ENCODE assay signal across 17 cellular contexts in genomic region chr1:147773215-147773715, GRCh38. TPM values are rescaled to one million over a fixed set of nuclear protein-coding genes. Genes with fewer than 3 reads are reported as not detected.
DNase-seq lines count a peak whose midpoint lies in the region; ATAC-seq and TF ChIP-seq lines count a peak whose summit lies in the region.
"Had no signal": no experiment of that assay in that cellular context is flagged by ENCODE, and none has a peak within 500 bp of the region (broad histone marks: within the 10 kb centered on the region; RNA-seq: fewer than 3 reads in every experiment).

No MANE protein-coding gene starts in this region.

- H3K18ac ChIP-seq in H9 (ENCODE audit: insufficient read length, low read depth, low read length), result peak overlapping the region; percentile 67

- no peak overlapping the region for H2AK5ac ChIP-seq in H9 (ENCODE audit: insufficient read length, low read length)

- no peak overlapping the region for H4K91ac ChIP-seq in H9 (ENCODE audit: insufficient read length, low read depth, low read length)

- no peak overlapping the region for H3K56ac ChIP-seq in H9 (ENCODE audit: insufficient read length, low read depth, low read length)

- no peak overlapping the region for H2BK20ac ChIP-seq in H9 (ENCODE audit: low read depth, low read length, poor library complexity, severe bottlenecking)

- no peak overlapping the region; a peak in 2 of 7 replicates for H3K27ac Mint-ChIP-seq in H9
- no peak overlapping the region; the same call in 1 of the 2 replicates for H3K27ac Mint-ChIP-seq in WTC11
- H3K27ac Mint-ChIP-seq: activated CD4-positive, alpha-beta T cell treated with anti-CD3 and anti-CD28 coated beads for 36 hours; activated T-cell treated with anti-CD3 and anti-CD28 coated beads, Interleukin-2, amount 50 U/mL, for 24 hours had no signal

- no peaks in the 10 kb centered on the region for H3K79me1 ChIP-seq in H9 (ENCODE audit: insufficient read depth, low read depth, low read length, poor library complexity, severe bottlenecking)

- H4K8ac ChIP-seq in H9 (replicated peaks; ENCODE audit: insufficient read length, low read depth, low read length), result no peak overlapping the region

- no peak overlapping the region for H3K23ac ChIP-seq in H9 (ENCODE audit: insufficient read length, low read depth, low read length)

- in situ Hi-C loops in gastrocnemius medialis (cut with MboI; ENCODE audit: low sequenced_read_pairs in 4 of 4), result no loop called here

- H3K4ac ChIP-seq in H9 (ENCODE audit: low read depth, low read length), result no peak overlapping the region

- H3K9me3 Mint-ChIP-seq in H9 (no peaks in the 10 kb centered on the region; a peak in 1 of 5 replicates), WTC11 (no peaks in the 10 kb centered on the region)
- H3K9me3 Mint-ChIP-seq: activated T-cell treated with anti-CD3 and anti-CD28 coated beads, Interleukin-2, amount 50 U/mL, for 24 hours had no signal

- peaks cover 20% of the 10 kb centered on the region for H3K27me3 Mint-ChIP-seq in H9 (ENCODE audit: low read depth)
- H3K27me3 Mint-ChIP-seq in WTC11 (ENCODE audit: low read depth), result no peaks in the 10 kb centered on the region; the same call in none of the 2 replicates

- H2BK12ac ChIP-seq in H9 (ENCODE audit: insufficient read length, low read depth, low read length), result no peak overlapping the region

- peak; percentile 84 for ATAC-seq in WTC11
- ATAC-seq in gastrocnemius medialis, result no peak
- no peak for ATAC-seq in GM21381 (IDR thresholded peaks at IDR 0.05; ENCODE audit: unreplicated experiment)
- no peak for ATAC-seq in HG02798 (IDR thresholded peaks at IDR 0.05; ENCODE audit: poor library complexity, unreplicated experiment)
- no peak for ATAC-seq in GM18907 (IDR thresholded peaks at IDR 0.05; ENCODE audit: unreplicated experiment)
- ATAC-seq: activated CD4-positive, alpha-beta T cell treated with anti-CD3 and anti-CD28 coated beads for 36 hours; Panc1 had no signal

- H3K27ac ChIP-seq in H9 (ENCODE audit: insufficient read length, low read depth, low read length), result no peak overlapping the region
- H3K27ac ChIP-seq in gastrocnemius medialis, result peak overlapping the region; percentile 1 to 45 (median 24)

- DNase-seq in H9 (peak; percentile 52), WTC11 (ENCODE audit: low spot score) (peak; percentile 24), islet precursor cell (peak; percentile 54), gastrocnemius medialis (no peak), inferior parietal cortex (ENCODE audit: extremely low spot score) (no peak)
- DNase-seq: activated CD4-positive, alpha-beta T cell treated with anti-CD3 and anti-CD28 coated beads for 36 hours; activated T-cell treated with anti-CD3 and anti-CD28 coated beads, Interleukin-2, amount 50 U/mL, for 24 hours; central memory CD4-positive, alpha-beta T cell; NCI-H2029 treated with DMSO at 0.1 percent for 48 hours; NCI-H524 treated with DMSO at 0.1 percent for 48 hours; nucleus accumbens; small intestine; stimulated activated naive CD4-positive, alpha-beta T cell treated with Interleukin-2 at 50 U/mL for 16 hours had no signal

- peaks cover 11 to 13% of the 10 kb centered on the region in 2 experiments for H3K4me1 Mint-ChIP-seq in H9
- H3K4me1 Mint-ChIP-seq in WTC11, result peaks cover 23% of the 10 kb centered on the region

- H3K9me3 ChIP-seq in H9 (ENCODE audit: control insufficient read depth, low read depth, low read length) (no peaks in the 10 kb centered on the region), gastrocnemius medialis (no peaks in the 10 kb centered on the region)

- no peak overlapping the region for H4K5ac ChIP-seq in H9 (ENCODE audit: insufficient read length, low read depth, low read length)

- TF ChIP-seq POLR2A in gastrocnemius medialis (IDR thresholded peaks at IDR 0.05), result no peak

- H3K4me1 ChIP-seq in H9 (ENCODE audit: insufficient read depth, low read length), result peaks cover 7% of the 10 kb centered on the region; the same call in 1 of the 2 replicates
- H3K4me1 ChIP-seq in gastrocnemius medialis, result peaks cover 6 to 28% of the 10 kb centered on the region in 2 donors

- no peaks in the 10 kb centered on the region for H4K20me1 ChIP-seq in H9 (ENCODE audit: control insufficient read depth, insufficient read depth, insufficient read length)

- H2BK15ac ChIP-seq in H9 (ENCODE audit: low read depth, low read length), result no peak overlapping the region

- no peaks in the 10 kb centered on the region for H3K79me2 ChIP-seq in H9 (ENCODE audit: insufficient read depth, low read length)

- no CpG with 5 or more reads among the region's 9 CpGs for WGBS in H9 (ENCODE audit: extremely low coverage, insufficient read length, low lambda C conversion rate)

- intact Hi-C loops in gastrocnemius medialis (cut with DNase I; ENCODE audit: low total_unique reads), result no loop called here

- H3K4me3 Mint-ChIP-seq in H9, result peak overlapping the region; percentile 11 to 67
- peak overlapping the region; percentile 58 for H3K4me3 Mint-ChIP-seq in WTC11
- H3K4me3 Mint-ChIP-seq: activated CD4-positive, alpha-beta T cell treated with anti-CD3 and anti-CD28 coated beads for 36 hours; activated T-cell treated with anti-CD3 and anti-CD28 coated beads, Interleukin-2, amount 50 U/mL, for 24 hours had no signal

- peak overlapping the region; percentile 85 for H3K14ac ChIP-seq in H9 (ENCODE audit: insufficient read depth, low read length)

- H3K4me3 ChIP-seq in gastrocnemius medialis, result peak overlapping the region in 2 of 4 donors; percentile 26 to 27

- H2BK120ac ChIP-seq in H9 (ENCODE audit: low read depth, low read length, poor library complexity, severe bottlenecking), result no peak overlapping the region

- no peak overlapping the region for H2BK5ac ChIP-seq in H9 (ENCODE audit: insufficient read length, low read length)

- no peaks in the 10 kb centered on the region for H3K36me3 ChIP-seq in gastrocnemius medialis

- POLR2A ChIA-PET in WTC11 (lab: Charles Lee), result no interaction called here

- H3T11ph ChIP-seq in H9 (ENCODE audit: low read length), result no peak overlapping the region

- no peak overlapping the region for H3K9ac ChIP-seq in H9 (ENCODE audit: extremely low read depth, insufficient read length, low read length)

- no peak for TF ChIP-seq CTCF in H9 (conservative IDR thresholded peaks at IDR 0.05)
- no peak for TF ChIP-seq CTCF in WTC11 (IDR thresholded peaks at IDR 0.05)
- no peak for TF ChIP-seq CTCF in gastrocnemius medialis (IDR thresholded peaks at IDR 0.05 in 4 of 5, conservative IDR thresholded peaks at IDR 0.05 in 1 of 5)

- H3K36me3 Mint-ChIP-seq in H9 (ENCODE audit: insufficient read depth in 1 of 3, low read depth in 3 of 3) (no peaks in the 10 kb centered on the region), WTC11 (no peaks in the 10 kb centered on the region)

- peaks cover 3% of the 10 kb centered on the region for H3K23me2 ChIP-seq in H9 (ENCODE audit: insufficient read length, low read depth, low read length, poor library complexity, severe bottlenecking)

- CTCF ChIA-PET in WTC11 (lab: Charles Lee), result interaction anchor here (0.9 kb wide), 1 partner anchor 120 kb away, joined by 3 read pairs; no protein-coding TSS in a partner anchor

- H3K27me3 ChIP-seq in H9 (ENCODE audit: insufficient read depth, low read length), result no peaks in the 10 kb centered on the region; the same call in 1 of the 2 replicates
- H3K27me3 ChIP-seq in gastrocnemius medialis, result peaks cover 0 to 4% (median 0%) of the 10 kb centered on the region in 3 donors

- H2AFZ ChIP-seq in H9 (ENCODE audit: low read length), result peak overlapping the region; percentile 95

- peak overlapping the region; percentile 52 for H3K4me2 ChIP-seq in H9 (ENCODE audit: insufficient read depth, insufficient read length, low read length)

TF ChIP-seq in WTC11, 78 proteins besides CTCF, POLR2A, EP300 and RAD21:
- TF ChIP-seq ZNF317 (CRISPR knock-in tag; IDR thresholded peaks at IDR 0.05; ENCODE audit: borderline replicate concordance, low read depth), result no peak
- TF ChIP-seq ZNF232 (CRISPR knock-in tag; IDR thresholded peaks at IDR 0.05), result no peak
- no peak for TF ChIP-seq JAZF1 (CRISPR knock-in tag; IDR thresholded peaks at IDR 0.05)
- no peak for TF ChIP-seq HMGXB4 (CRISPR knock-in tag; IDR thresholded peaks at IDR 0.05)
- peak; percentile 72; the same call in 1 of the 2 replicates for TF ChIP-seq ZNF263 (CRISPR knock-in tag; IDR thresholded peaks at IDR 0.05; ENCODE audit: low read depth)
- TF ChIP-seq ZNF416 (CRISPR knock-in tag; IDR thresholded peaks at IDR 0.05), result no peak
- 0 out of 2 replicates have a peak, but pooled peaks have one; percentile 25 for TF ChIP-seq FOXK1 (CRISPR knock-in tag; IDR thresholded peaks at IDR 0.05)
TF ChIP-seq in WTC11: peak in this region for 2.

RNA-seq across cellular contexts. Expression of gene GJA5, which starts 12.9 kb away (rescaled TPM):
- total RNA-seq in H9 (2021), result 0.33 and 0.39 TPM in 2 replicates
- total RNA-seq in WTC11 (2021), result 2.2 to 3.0 TPM (median 2.2 TPM) in 3 replicates
- total RNA-seq in gastrocnemius medialis, result 1 to 10 TPM; 1.4 to 7.7 (median 2.6) TPM
- total RNA-seq: activated CD4-positive, alpha-beta T cell treated with anti-CD3 and anti-CD28 coated beads for 36 hours had no signal

Comparison
In these comparisons a context has a peak if more than half of its experiments do, and no peak if none do; other contexts are left out.
1. DNase-seq: peak in H9 (single experiment), WTC11 (single experiment) and islet precursor cell (single experiment); none in gastrocnemius medialis (0 of 2) and inferior parietal cortex (single experiment).